14 cellular contexts compared by ENCODE assay signal in the genomic region with DNA sequence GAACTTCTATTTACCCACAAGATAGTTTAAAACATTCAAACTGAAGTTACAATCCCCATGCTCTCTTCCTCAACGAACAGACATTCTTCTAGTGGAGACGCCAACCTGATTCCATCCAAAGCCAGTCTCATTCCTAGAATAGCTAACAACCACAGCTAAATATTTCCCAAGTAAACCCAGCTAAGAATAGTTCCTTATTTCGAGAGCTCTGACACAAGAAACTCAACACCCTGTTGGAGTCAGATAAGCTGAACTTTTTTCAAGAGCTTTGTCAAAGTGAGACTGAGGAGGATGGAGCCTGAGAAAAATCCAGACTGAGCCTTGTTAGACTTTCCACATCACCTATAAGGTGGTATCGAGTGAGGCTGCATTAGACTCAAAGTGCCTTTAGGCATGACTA. TPM values are rescaled to one million over a fixed set of nuclear protein-coding genes. Genes with fewer than 3 reads are reported as not detected.
A peak's percentile ranks its signal among the peaks of the same experiment; 100 is the strongest.
DNase-seq lines count a peak whose midpoint lies in the region; ATAC-seq, FAIRE-seq and TF ChIP-seq lines count a peak whose summit lies in the region.
"Had no signal": no experiment of that assay in that cellular context is flagged by ENCODE, and none has a peak within 500 bp of the region (broad histone marks: within the 10 kb centered on the region; RNA-seq: fewer than 3 reads in every experiment).

No MANE protein-coding gene starts in this region.

- no peak overlapping the region for H3K4ac ChIP-seq in H9 (ENCODE audit: low read depth, low read length)

- H3T11ph ChIP-seq in H9 (ENCODE audit: low read length), result no peak overlapping the region

- no TSS peak for BruUV-seq in K562 (replicated peaks; lab: Mats Ljungman, UMichigan)

- peak; percentile 75 for ATAC-seq in K562
- ATAC-seq: PC-3 had no signal

- peak; percentile 57 for FAIRE-seq in K562 (lab: Jason Lieb, UNC)
- FAIRE-seq: G401.6 had no signal

- no peak overlapping the region for H3K56ac ChIP-seq in H9 (ENCODE audit: insufficient read length, low read depth, low read length)

- no peak overlapping the region for H4K8ac ChIP-seq in H9 (replicated peaks; ENCODE audit: insufficient read length, low read depth, low read length)

- H3K18ac ChIP-seq in H9 (ENCODE audit: insufficient read length, low read depth, low read length), result no peak overlapping the region

- H3K79me1 ChIP-seq in H9 (ENCODE audit: insufficient read depth, low read depth, low read length, poor library complexity, severe bottlenecking), result no peaks in the 10 kb centered on the region

- CTCF ChIA-PET in K562 (lab: Yijun Ruan, JAX; ENCODE audit: low intra/inter-chr PET ratio), result no interaction called here

- TF ChIP-seq CTCF in K562 (IDR thresholded peaks at IDR 0.05 in 2 of 3, conservative IDR thresholded peaks at IDR 0.05 in 1 of 3; ENCODE audit: insufficient read depth in 2 of 3, low read depth in 1 of 3, low read length in 3 of 3) (no peak), lower leg skin (IDR thresholded peaks at IDR 0.05) (no peak), H9 (conservative IDR thresholded peaks at IDR 0.05) (no peak)

- H3K27ac ChIP-seq in K562 (ENCODE audit: extremely low read depth, low read depth, low read length) (peak overlapping the region; percentile 45; the same call in 2 of the 3 replicates), urinary bladder (ENCODE audit: low read depth) (peak overlapping the region; percentile 32), H9 (ENCODE audit: insufficient read length, low read depth, low read length) (no peak overlapping the region)

- H4K91ac ChIP-seq in H9 (ENCODE audit: insufficient read length, low read depth, low read length), result no peak overlapping the region

- H3K4me2 ChIP-seq in K562 (ENCODE audit: insufficient read depth, low read length) (peak overlapping the region; percentile 52), H9 (ENCODE audit: insufficient read depth, insufficient read length, low read length) (no peak overlapping the region)

- no peak overlapping the region for H2BK15ac ChIP-seq in H9 (ENCODE audit: low read depth, low read length)

- no peak overlapping the region for H3K14ac ChIP-seq in H9 (ENCODE audit: insufficient read depth, low read length)

- no peak overlapping the region for H2BK12ac ChIP-seq in H9 (ENCODE audit: insufficient read length, low read depth, low read length)

- TF ChIP-seq POLR2A in K562 (conservative IDR thresholded peaks at IDR 0.05) (no peak), lower leg skin (IDR thresholded peaks at IDR 0.05) (no peak)

- H3K9me1 ChIP-seq in K562 (ENCODE audit: control insufficient read depth, insufficient read depth, low read length), result no peaks in the 10 kb centered on the region

- in situ Hi-C loops in K562 (cut with MboI), result no loop called here

- no peak overlapping the region for H2BK120ac ChIP-seq in H9 (ENCODE audit: low read depth, low read length, poor library complexity, severe bottlenecking)

- H3K27me3 Mint-ChIP-seq in H9 (ENCODE audit: low read depth), result no peaks in the 10 kb centered on the region; the same call in 1 of the 2 replicates

- WGBS in K562 (ENCODE audit: insufficient coverage, low coverage, missing lambda C conversion rate), result 3% methylated on average over 4 of the region's 4 CpGs
- 29% methylated on average over 4 of the region's 4 CpGs for WGBS in urinary bladder
- 53 to 61% methylated on average over 4 of the region's 4 CpGs for WGBS in lower leg skin, 2 donors
- WGBS in H9 (ENCODE audit: extremely low coverage, insufficient read length, low lambda C conversion rate), result no CpG with 5 or more reads among the region's 4 CpGs

- H2AK5ac ChIP-seq in H9 (ENCODE audit: insufficient read length, low read length), result no peak overlapping the region

- no peak for TF ChIP-seq EP300 in K562 (IDR thresholded peaks at IDR 0.05; ENCODE audit: low read length)

- H3K4me3 ChIP-seq in K562 (no peak overlapping the region), urinary bladder (ENCODE audit: low read depth, low read length) (no peak overlapping the region), lower leg skin (ENCODE audit: low read depth, poor library complexity, severe bottlenecking) (no peak overlapping the region)
- H3K4me3 ChIP-seq: HAP-1 had no signal

- H3K27me3 ChIP-seq in K562 (ENCODE audit: control insufficient read depth in 2 of 2, insufficient read depth in 2 of 2, low read length in 2 of 2) (no peaks in the 10 kb centered on the region; a peak in 1 of 5 replicates), H9 (ENCODE audit: insufficient read depth, low read length) (no peaks in the 10 kb centered on the region)

- no peaks in the 10 kb centered on the region for H3K23me2 ChIP-seq in H9 (ENCODE audit: insufficient read length, low read depth, low read length, poor library complexity, severe bottlenecking)

- DNase-seq in LHCN-M2 (ENCODE audit: low read depth) (peak; percentile 87), K562 (ENCODE audit: extremely low read depth in 1 of 4, low spot score in 3 of 4) (peak in 1 of 4 experiments; percentile 48), kidney tubule cell (ENCODE audit: low spot score) (peak; percentile 25), lower leg skin (ENCODE audit: low spot score in 2 of 2) (no peak), H9 (no peak)
- DNase-seq in activated CD4-positive, alpha-beta T cell treated with anti-CD3 and anti-CD28 coated beads for 4 hours, result no peak
- DNase-seq: activated CD4-positive, CD25-positive, alpha-beta regulatory T cell; activated naive CD4-positive, alpha-beta T cell treated with Interleukin-2 at 50 U/mL for 16 hours; NCI-H1105 treated with DMSO at 0.1 percent for 48 hours; PC-3 had no signal

- H2AFZ ChIP-seq in K562 (ENCODE audit: low read depth, low read length), result peak overlapping the region; percentile 51
- H2AFZ ChIP-seq in H9 (ENCODE audit: low read length), result no peak overlapping the region

- H3K36me3 ChIP-seq in K562 (ENCODE audit: control insufficient read depth, insufficient read depth, low read length) (no peaks in the 10 kb centered on the region), urinary bladder (ENCODE audit: insufficient read depth) (no peaks in the 10 kb centered on the region)
- H3K36me3 ChIP-seq: HAP-1 had no signal

- H4K5ac ChIP-seq in H9 (ENCODE audit: insufficient read length, low read depth, low read length), result no peak overlapping the region

- H3K23ac ChIP-seq in H9 (ENCODE audit: insufficient read length, low read depth, low read length), result no peak overlapping the region

- H3K4me1 ChIP-seq in K562 (replicated peaks in 1 of 2; ENCODE audit: control insufficient read depth in 2 of 2, insufficient read depth in 2 of 2, low read length in 2 of 2) (peaks cover 0 to 19% of the 10 kb centered on the region in 2 experiments; a peak in 4 of 5 replicates), urinary bladder (ENCODE audit: insufficient read depth) (no peaks in the 10 kb centered on the region), H9 (ENCODE audit: insufficient read depth, low read length) (no peaks in the 10 kb centered on the region)
- H3K4me1 ChIP-seq: HAP-1 had no signal

- H3K4me1 Mint-ChIP-seq in H9, result peaks cover 11 to 16% of the 10 kb centered on the region in 2 experiments; a peak in 3 of 4 replicates

- H3K9me3 Mint-ChIP-seq in H9, result no peaks in the 10 kb centered on the region
- H3K9me3 Mint-ChIP-seq: stimulated activated naive CD8-positive, alpha-beta T cell treated with anti-CD3 and anti-CD28 coated beads, Interleukin-15, Interleukin-2, amounts not matched to agents 100 ng/mL and 50 ng/mL, for 24 hours had no signal

- H3K9ac ChIP-seq in K562 (ENCODE audit: insufficient read depth in 1 of 2, low read depth in 2 of 2, low read length in 2 of 2), result no peak overlapping the region
- H3K9ac ChIP-seq in H9 (ENCODE audit: extremely low read depth, insufficient read length, low read length), result no peak overlapping the region

- H2BK5ac ChIP-seq in H9 (ENCODE audit: insufficient read length, low read length), result no peak overlapping the region

- H3K79me2 ChIP-seq in K562 (ENCODE audit: control insufficient read depth, insufficient read depth, low read length) (no peaks in the 10 kb centered on the region), H9 (ENCODE audit: insufficient read depth, low read length) (no peaks in the 10 kb centered on the region)

- H4K20me1 ChIP-seq in K562 (replicated peaks; ENCODE audit: control insufficient read depth, insufficient read depth, low read length) (no peaks in the 10 kb centered on the region), H9 (ENCODE audit: control insufficient read depth, insufficient read depth, insufficient read length) (no peaks in the 10 kb centered on the region)

- H3K4me3 Mint-ChIP-seq in H9, result no peak overlapping the region
- H3K4me3 Mint-ChIP-seq: stimulated activated naive CD8-positive, alpha-beta T cell treated with anti-CD3 and anti-CD28 coated beads, Interleukin-15, Interleukin-2, amounts not matched to agents 100 ng/mL and 50 ng/mL, for 24 hours had no signal

- intact Hi-C loops in K562 (cut with micrococcal nuclease), result no loop called here
- intact Hi-C loops in lower leg skin (cut with DNase I; ENCODE audit: low total_unique reads), result no loop called here

- H3K36me3 Mint-ChIP-seq in H9 (ENCODE audit: insufficient read depth in 1 of 3, low read depth in 3 of 3), result peaks cover 0 to 6% (median 0%) of the 10 kb centered on the region in 3 experiments; a peak in 1 of 7 replicates

- no peaks in the 10 kb centered on the region for H3K9me3 ChIP-seq in K562 (replicated peaks; ENCODE audit: control insufficient read depth, insufficient read depth, low read depth, low read length)
- no peaks in the 10 kb centered on the region for H3K9me3 ChIP-seq in H9 (ENCODE audit: control insufficient read depth, low read depth, low read length)
- H3K9me3 ChIP-seq: HAP-1 had no signal

- H3K27ac Mint-ChIP-seq in H9, result no peak overlapping the region
- H3K27ac Mint-ChIP-seq: stimulated activated naive CD8-positive, alpha-beta T cell treated with anti-CD3 and anti-CD28 coated beads, Interleukin-15, Interleukin-2, amounts not matched to agents 100 ng/mL and 50 ng/mL, for 24 hours had no signal

- POLR2A ChIA-PET in K562 (lab: Yijun Ruan, JAX), result interaction anchor here (1.0 to 1.5 kb wide), 3 partner anchors 9 to 57 kb away, joined by 3 to 5 read pairs (median 4); a partner anchor contains a TSS

- TF ChIP-seq RAD21 in K562 (CRISPR knock-in tag; conservative IDR thresholded peaks at IDR 0.05 in 1 of 2, IDR thresholded peaks at IDR 0.05 in 1 of 2), result no peak

- H2BK20ac ChIP-seq in H9 (ENCODE audit: low read depth, low read length, poor library complexity, severe bottlenecking), result no peak overlapping the region

RNA-seq across cellular contexts. Expression of a gene that starts 56.7 kb away (rescaled TPM):
- total RNA-seq in LHCN-M2 (2014; rRNA removed) (1,596 and 2,071 TPM in 2 replicates), K562 (2014; rRNA removed) (4,345 and 7,063 TPM in 2 replicates), K562 (2014; rRNA removed; fragmentation: Illumina TruSeq; extraction: Trizol) (6,408 and 7,046 TPM in 2 replicates), K562 (2015; rRNA removed; fragmentation: Illumina TruSeq; extraction: Trizol) (6,302 and 6,440 TPM in 2 replicates), K562 (2021) (3,252 and 3,488 TPM in 2 replicates), urinary bladder (4,564 TPM), lower leg skin (1,000 to 10,000 TPM; 2,219 to 4,080 (median 3,440) TPM), H9 (2021) (2,916 and 2,922 TPM in 2 replicates)
- polyA plus RNA-seq in LHCN-M2 (2012), result 3,896 TPM
- 346 and 447 TPM in 2 replicates for total RNA-seq in K562 (2011; cell fraction: chromatin; rRNA removed; ENCODE audit: low replicate concordance)
- 526 and 614 TPM in 2 replicates for total RNA-seq in K562 (2011; cell fraction: nucleolus; rRNA removed)
- 1,360 and 2,588 TPM in 2 replicates for total RNA-seq in K562 (2011; cell fraction: nucleoplasm; rRNA removed)
- polyA plus RNA-seq in K562 (2011; rRNA removed) (4,543 and 4,761 TPM in 2 replicates), K562 (2014; fragmentation: Illumina TruSeq; extraction: Trizol) (5,425 and 5,953 TPM in 2 replicates), K562 (2014; fragmentation: Nextera tagmentation; extraction: Ambion mirVana) (1,000 to 10,000 TPM; 5,181 to 6,445 TPM), K562 (2014; rRNA removed) (7,344 and 10,689 TPM in 2 replicates), urinary bladder (2,798 TPM)
- 2,442 and 6,019 TPM in 2 replicates for polyA plus RNA-seq in K562 (2011; cell fraction: cytosol; rRNA removed)
- 1,013 and 2,216 TPM in 2 replicates for polyA plus RNA-seq in K562 (2011; cell fraction: nucleus; rRNA removed)
- polyA plus RNA-seq in K562 (2012), result 5,059 and 9,769 TPM in 2 replicates
- polyA minus RNA-seq in K562 (2011; rRNA and poly(A)+ RNA removed), result 6,635 and 7,075 TPM in 2 replicates
- polyA minus RNA-seq in K562 (2011; cell fraction: cytosol; rRNA and poly(A)+ RNA removed), result 1,206 and 1,219 TPM in 2 replicates
- polyA minus RNA-seq in K562 (2011; cell fraction: nucleus; rRNA and poly(A)+ RNA removed), result 123 and 336 TPM in 2 replicates

Comparison
In these comparisons a context has a peak if more than half of its experiments do, and no peak if none do; other contexts are left out.
1. DNase-seq: peak in LHCN-M2 (single experiment) and kidney tubule cell (single experiment); none in activated CD4-positive, alpha-beta T cell treated with anti-CD3 and anti-CD28 coated beads for 4 hours (0 of 2), lower leg skin (0 of 2) and H9 (single experiment).